ENCODE assay signal across 25 cellular contexts in the genomic region with DNA sequence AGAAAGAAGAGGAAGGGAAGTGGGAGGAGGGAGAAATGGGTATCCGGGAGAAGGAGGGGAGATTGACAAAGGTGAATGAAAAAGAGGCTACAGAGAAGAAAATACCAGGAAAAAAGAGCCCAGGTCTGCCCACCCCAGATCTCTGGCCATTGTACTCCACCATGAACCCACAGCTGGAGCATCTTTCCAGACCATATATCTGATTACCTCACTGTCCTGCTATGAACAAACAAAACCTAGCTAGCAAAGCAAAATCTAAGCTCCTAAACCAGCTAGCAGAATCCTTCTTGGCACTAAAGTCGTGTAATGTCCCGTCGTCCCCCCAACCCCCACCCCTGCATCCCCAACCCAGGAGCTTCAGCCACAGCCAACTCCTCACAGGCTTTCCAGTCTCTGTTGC. TPM values are rescaled to one million over a fixed set of nuclear protein-coding genes. Genes with fewer than 3 reads are reported as not detected.
"Had no signal": no experiment of that assay in that cellular context is flagged by ENCODE, and none has a peak within 500 bp of the region (broad histone marks: within the 10 kb centered on the region; RNA-seq: fewer than 3 reads in every experiment).

No MANE protein-coding gene starts in this region.

- DNase-seq: activated CD4-positive, alpha-beta T cell treated with anti-CD3 and anti-CD28 coated beads for 48 hours; activated CD4-positive, alpha-beta T cell treated with anti-CD3 and anti-CD28 coated beads, Interleukin-2, amount 50 U/mL, for 4 hours; activated CD4-positive, CD25-positive, alpha-beta regulatory T cell treated with anti-CD3 and anti-CD28 coated beads, Interleukin-2, amount 50 U/mL, for 72 hours; activated CD8-positive, alpha-beta T cell treated with anti-CD3 and anti-CD28 coated beads, Interleukin-2, amount 10 ng/mL, durations not matched to agents 7 days and 5 days; activated effector memory CD4-positive, alpha-beta T cell treated with Interleukin-2 at 50 U/mL for 16 hours; activated naive CD4-positive, alpha-beta T cell; activated T-cell treated with anti-CD3 and anti-CD28 coated beads, Interleukin-2, amount 50 U/mL, for 24 hours; aorta; caudate nucleus; MG63; MV-4-11; NCI-H1092 treated with DMSO at 0.1 percent for 48 hours; NCI-H1417 treated with DMSO at 0.1 percent for 48 hours; NCI-H1694; NCI-H2029; NCI-H2107; NCI-H2171 treated with DMSO at 0.1 percent for 48 hours; NCI-H446; NCI-H524; PC-3; SHP77 treated with DMSO at 0.1 percent for 48 hours; T-helper 17 cell; T-helper 9 cell had no signal

- H3K27ac ChIP-seq: breast epithelium had no signal

- ATAC-seq: activated CD8-positive, alpha-beta T cell treated with anti-CD3 and anti-CD28 coated beads, Interleukin-2, amount 10 ng/mL, durations not matched to agents 7 days and 5 days; PC-3; T-helper 17 cell; WTC11 had no signal

- H3K9me3 ChIP-seq: breast epithelium, MG63 had no signal

- H3K4me1 ChIP-seq: breast epithelium had no signal

- H3K4me3 ChIP-seq: breast epithelium, MG63 had no signal

- H3K27me3 ChIP-seq: breast epithelium, MG63 had no signal

- H3K36me3 ChIP-seq: breast epithelium, MG63 had no signal

RNA-seq across cellular contexts. Expression of gene SLC45A2, which starts 55.9 kb away (rescaled TPM):
- total RNA-seq: breast epithelium, PC-3, T-helper 17 cell, WTC11 had no signal
- polyA plus RNA-seq: aorta had no signal
